ENCODE assay signal across 1 cellular context in the genomic region with DNA sequence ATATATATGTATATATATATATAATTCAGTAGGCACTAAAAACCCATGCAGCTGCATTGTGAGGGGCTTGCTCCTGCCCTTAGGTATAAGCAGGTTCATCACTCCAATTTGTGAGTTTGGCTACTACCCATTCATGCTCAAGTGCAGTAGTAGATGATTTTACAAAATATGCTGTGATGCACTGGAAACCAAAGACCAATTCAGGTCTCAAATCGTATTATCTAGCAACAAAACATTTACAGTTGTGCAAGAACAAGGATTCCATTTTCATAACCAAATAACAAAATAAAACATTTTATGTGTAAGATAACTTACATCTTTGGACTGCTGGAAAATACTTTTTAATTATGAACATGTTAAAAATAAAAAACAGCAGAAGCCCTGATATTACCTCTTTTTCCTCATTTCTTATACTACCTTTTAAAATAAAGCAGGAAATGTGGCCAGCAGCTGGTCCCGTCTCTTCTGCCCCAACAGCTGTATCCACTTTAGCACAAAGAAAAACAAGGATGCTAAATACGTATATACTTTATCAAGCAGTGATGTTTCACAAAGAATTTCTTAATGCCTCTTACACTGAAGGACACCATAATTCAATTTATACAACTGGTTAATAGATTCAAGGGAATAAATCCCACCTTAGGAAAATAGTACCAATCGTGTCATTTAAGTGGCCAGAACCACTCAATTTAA.
TF ChIP-seq lines count a peak whose summit lies in the region.

No MANE protein-coding gene starts in this region.

TF ChIP-seq in IMR-90, 13 proteins besides CTCF, POLR2A, EP300 and RAD21 (continued from another document):
- TF ChIP-seq, protein P1, sequence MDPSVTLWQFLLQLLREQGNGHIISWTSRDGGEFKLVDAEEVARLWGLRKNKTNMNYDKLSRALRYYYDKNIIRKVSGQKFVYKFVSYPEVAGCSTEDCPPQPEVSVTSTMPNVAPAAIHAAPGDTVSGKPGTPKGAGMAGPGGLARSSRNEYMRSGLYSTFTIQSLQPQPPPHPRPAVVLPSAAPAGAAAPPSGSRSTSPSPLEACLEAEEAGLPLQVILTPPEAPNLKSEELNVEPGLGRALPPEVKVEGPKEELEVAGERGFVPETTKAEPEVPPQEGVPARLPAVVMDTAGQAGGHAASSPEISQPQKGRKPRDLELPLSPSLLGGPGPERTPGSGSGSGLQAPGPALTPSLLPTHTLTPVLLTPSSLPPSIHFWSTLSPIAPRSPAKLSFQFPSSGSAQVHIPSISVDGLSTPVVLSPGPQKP (IDR thresholded peaks at IDR 0.05; ENCODE audit: borderline replicate concordance, low read depth, low read length) = no peak
- no peak for TF ChIP-seq MXI1 (IDR thresholded peaks at IDR 0.05; ENCODE audit: borderline replicate concordance, low read depth, low read length)
- peak; percentile 65; the same call in 1 of the 2 replicates for TF ChIP-seq CEBPB (IDR thresholded peaks at IDR 0.05; ENCODE audit: low read depth, low read length)
- TF ChIP-seq MAZ (IDR thresholded peaks at IDR 0.05; ENCODE audit: borderline replicate concordance, low read depth, low read length) = no peak
- TF ChIP-seq RCOR1 (IDR thresholded peaks at IDR 0.05; ENCODE audit: insufficient replicate concordance, low read length) = no peak
